1 cellular context compared by ENCODE assay signal in genomic region chr7:47529826-47530555, GRCh38.
TF ChIP-seq lines count a peak whose summit lies in the region.

No MANE protein-coding gene starts in this region.

TF ChIP-seq in K562, 482 proteins besides CTCF, POLR2A, EP300 and RAD21 (continued from another document):
- TF ChIP-seq ZNF512 (tag; IDR thresholded peaks at IDR 0.05) (no peak), MAFF (IDR thresholded peaks at IDR 0.05; ENCODE audit: low read length) (peak; percentile 19; the same call in 1 of the 2 replicates)
